ENCODE assay signal across 1 cellular context in the genomic region with DNA sequence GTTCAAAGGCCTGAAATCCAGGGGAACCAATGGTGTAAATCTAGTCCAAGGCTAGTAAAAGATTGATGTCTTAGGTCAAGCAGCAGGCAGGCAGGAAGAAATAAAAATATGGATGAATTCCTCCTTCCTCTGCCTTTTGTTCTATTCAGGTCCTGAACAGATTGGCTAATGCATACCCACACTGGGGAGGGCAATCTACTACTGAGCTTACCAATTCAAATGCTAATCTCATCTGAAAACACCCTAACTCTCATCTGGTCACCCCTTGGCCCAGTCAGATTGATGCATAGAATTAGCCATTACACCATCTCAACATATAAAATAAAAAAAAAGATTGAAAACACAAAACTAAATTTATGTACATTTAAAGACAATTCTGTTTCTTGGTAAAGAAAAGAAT.
A peak's percentile ranks its signal among the peaks of the same experiment; 100 is the strongest.
TF ChIP-seq lines count a peak whose summit lies in the region.

No MANE protein-coding gene starts in this region.

TF ChIP-seq in H1, 55 proteins besides CTCF, POLR2A, EP300 and RAD21:
- no peak for TF ChIP-seq CHD2 (IDR thresholded peaks at IDR 0.05; ENCODE audit: low read length)
- 0 out of 2 replicates have a peak, but pooled peaks have one; percentile 34 for TF ChIP-seq POU5F1 (IDR thresholded peaks at IDR 0.05; ENCODE audit: low read depth, low read length)
- TF ChIP-seq TEAD4 (IDR thresholded peaks at IDR 0.05; ENCODE audit: low read depth, low read length): 0 out of 2 replicates have a peak, but pooled peaks have one; percentile 31
- peak; percentile 15 for TF ChIP-seq NANOG (IDR thresholded peaks at IDR 0.05; ENCODE audit: insufficient read depth, low read depth, low read length, poor library complexity, severe bottlenecking)
